In the genomic region with DNA sequence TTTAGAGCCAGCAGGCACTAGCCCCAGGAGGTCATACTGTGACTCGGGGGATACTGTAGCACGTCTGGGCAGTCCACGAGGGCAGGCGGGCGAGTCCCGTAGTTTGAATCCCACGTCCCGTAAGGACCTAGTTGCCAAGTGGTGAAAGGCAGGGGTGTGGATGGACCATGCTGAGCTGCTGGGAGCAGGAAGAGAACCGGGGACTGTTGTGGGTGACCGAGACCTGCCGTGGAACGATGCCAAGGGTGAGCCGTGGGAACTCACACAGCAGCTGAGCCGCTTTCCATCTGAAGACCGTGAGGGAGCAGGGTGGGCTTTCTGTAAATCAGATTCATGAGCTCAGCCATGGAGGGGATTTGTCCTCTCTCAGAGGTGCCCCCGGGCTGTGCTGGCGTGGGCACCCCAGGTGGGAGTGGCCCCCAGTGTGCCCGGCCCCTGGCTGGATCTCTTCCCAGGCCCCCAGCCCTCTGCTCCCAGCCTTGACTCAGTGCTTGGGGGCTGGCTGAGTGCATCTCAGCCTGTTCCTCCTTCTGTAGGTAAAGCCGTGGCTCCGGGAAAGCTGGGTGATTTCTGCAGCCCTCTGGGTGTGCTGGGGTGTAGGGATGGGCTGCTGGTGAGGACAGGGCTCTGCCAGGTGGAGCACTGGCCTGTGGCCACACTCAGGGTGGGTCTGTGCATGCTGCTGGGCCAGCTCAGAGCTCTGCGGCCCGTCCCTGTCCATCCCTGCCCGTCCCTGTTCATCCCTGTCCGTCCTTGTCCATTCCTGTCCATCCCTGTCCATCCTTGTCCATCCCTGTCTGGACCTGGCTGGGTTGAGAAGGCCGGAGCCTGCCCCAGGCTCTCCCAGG, we compare ENCODE assay signal across 1 cellular context.
TF ChIP-seq lines count a peak whose summit lies in the region.

No MANE protein-coding gene starts in this region.

TF ChIP-seq in H1, 55 proteins besides CTCF, POLR2A, EP300 and RAD21:
- TF ChIP-seq BCL11A (IDR thresholded peaks at IDR 0.05; ENCODE audit: low read depth in 2 of 2, low read length in 2 of 2), result no peak
- TF ChIP-seq NRF1 (IDR thresholded peaks at IDR 0.05; ENCODE audit: low read depth, low read length), result no peak
- no peak for TF ChIP-seq ZNF274 (IDR thresholded peaks at IDR 0.05; ENCODE audit: borderline replicate concordance, extremely low read depth, low read length)
- TF ChIP-seq EZH2 (IDR thresholded peaks at IDR 0.05; ENCODE audit: low read depth, low read length, severe bottlenecking), result no peak
- TF ChIP-seq CEBPB (IDR thresholded peaks at IDR 0.05; ENCODE audit: low read depth, low read length), result no peak
- TF ChIP-seq SIRT6 (IDR thresholded peaks at IDR 0.05; ENCODE audit: low read length), result no peak
- no peak for TF ChIP-seq EGR1 (IDR thresholded peaks at IDR 0.05; ENCODE audit: borderline replicate concordance, low read depth, low read length)
- no peak for TF ChIP-seq RBBP5 (IDR thresholded peaks at IDR 0.05; ENCODE audit: borderline replicate concordance, low read depth, low read length)
- TF ChIP-seq RNF2 (IDR thresholded peaks at IDR 0.05; ENCODE audit: borderline replicate concordance, low read depth, low read length, missing control alignments, poor library complexity, severe bottlenecking), result no peak
- no peak for TF ChIP-seq HDAC2 (IDR thresholded peaks at IDR 0.05; ENCODE audit: borderline replicate concordance in 1 of 2, low read depth in 2 of 2, low read length in 2 of 2)
- TF ChIP-seq RFX5 (IDR thresholded peaks at IDR 0.05; ENCODE audit: borderline replicate concordance, low read depth, low read length), result no peak
- TF ChIP-seq SP1 (IDR thresholded peaks at IDR 0.05; ENCODE audit: low read depth, low read length), result no peak
- TF ChIP-seq CREB1 (IDR thresholded peaks at IDR 0.05), result no peak
- TF ChIP-seq KDM4A (IDR thresholded peaks at IDR 0.05; ENCODE audit: low read depth, low read length, severe bottlenecking), result no peak
- no peak for TF ChIP-seq TAF1 (IDR thresholded peaks at IDR 0.05; ENCODE audit: low read depth, low read length)
- TF ChIP-seq GABPA (IDR thresholded peaks at IDR 0.05; ENCODE audit: borderline replicate concordance, insufficient read depth, low read length), result no peak
- no peak for TF ChIP-seq SIN3A (conservative IDR thresholded peaks at IDR 0.05 in 1 of 2, IDR thresholded peaks at IDR 0.05 in 1 of 2; ENCODE audit: low read depth in 1 of 2, low read length in 2 of 2)
